In genomic region chr3:127990051-127990450, GRCh38 we compare ENCODE assay signal across 33 cellular contexts.
"Had no signal": no experiment of that assay in that cellular context is flagged by ENCODE, and none has a peak within 500 bp of the region (broad histone marks: within the 10 kb centered on the region; RNA-seq: fewer than 3 reads in every experiment).

No MANE protein-coding gene starts in this region.

- H3K36me3 Mint-ChIP-seq: activated naive CD4-positive, alpha-beta T cell treated with anti-CD3 and anti-CD28 coated beads, Interleukin-2, amount 50 U/mL, for 72 hours; brain; IgD-negative memory B cell; T-cell had no signal

- H3K4me3 ChIP-seq: adrenal gland, PC-9 had no signal

- H3K27ac Mint-ChIP-seq: activated CD4-positive, alpha-beta T cell treated with anti-CD3 and anti-CD28 coated beads for 36 hours; activated CD4-positive, alpha-beta T cell treated with anti-CD3 and anti-CD28 coated beads, Interleukin-2, amount 10 ng/mL, durations not matched to agents 7 days and 5 days; activated CD8-positive, alpha-beta T cell treated with anti-CD3 and anti-CD28 coated beads, Interleukin-2, amount 10 ng/mL, durations not matched to agents 7 days and 5 days; activated naive CD4-positive, alpha-beta T cell treated with anti-CD3 and anti-CD28 coated beads for 36 hours; activated naive CD4-positive, alpha-beta T cell treated with anti-CD3 and anti-CD28 coated beads, Interleukin-2, amount 50 U/mL, for 72 hours; activated T-helper 1 cell treated with anti-CD3 and anti-CD28 coated beads, Interleukin-12 subunit alpha, Interleukin-12 subunit beta, Interleukin-2, Interleukin-4 antibody, amounts not matched to agents 30 ng/mL and 10 ng/mL and 1 ng/mL, durations not matched to agents 14 hours and 24 hours and 36 hours; IgD-negative memory B cell; T-cell; T-helper 17 cell had no signal

- H3K27ac ChIP-seq: adrenal gland, PC-9, WERI-Rb-1 had no signal

- H3K9me3 ChIP-seq: adrenal gland had no signal

- H3K27me3 Mint-ChIP-seq: activated CD4-positive, alpha-beta T cell treated with anti-CD3 and anti-CD28 coated beads for 36 hours; activated CD4-positive, alpha-beta T cell treated with anti-CD3 and anti-CD28 coated beads, Interleukin-2, amount 10 ng/mL, durations not matched to agents 7 days and 5 days had no signal

- H3K9me3 Mint-ChIP-seq: activated CD4-positive, alpha-beta T cell treated with anti-CD3 and anti-CD28 coated beads, Interleukin-2, amount 10 ng/mL, durations not matched to agents 7 days and 5 days; activated naive CD4-positive, alpha-beta T cell treated with anti-CD3 and anti-CD28 coated beads for 36 hours; activated naive CD4-positive, alpha-beta T cell treated with anti-CD3 and anti-CD28 coated beads, Interleukin-2, amount 50 U/mL, for 72 hours; activated T-cell treated with anti-CD3 and anti-CD28 coated beads, Interleukin-2, amount 50 U/mL, for 4 hours; activated T-helper 1 cell treated with anti-CD3 and anti-CD28 coated beads, Interleukin-12 subunit alpha, Interleukin-12 subunit beta, Interleukin-2, Interleukin-4 antibody, amounts not matched to agents 30 ng/mL and 10 ng/mL and 1 ng/mL, durations not matched to agents 14 hours and 24 hours and 36 hours; IgD-negative memory B cell; T-cell had no signal

- H2AFZ ChIP-seq: PC-9 had no signal

- H3K4me1 Mint-ChIP-seq: activated CD4-positive, alpha-beta T cell treated with anti-CD3 and anti-CD28 coated beads for 36 hours; activated CD4-positive, alpha-beta T cell treated with anti-CD3 and anti-CD28 coated beads, Interleukin-2, amount 10 ng/mL, durations not matched to agents 7 days and 5 days; IgD-negative memory B cell; T-cell; T-helper 17 cell had no signal

- DNase-seq: activated CD4-positive, alpha-beta T cell treated with anti-CD3 and anti-CD28 coated beads for 36 hours; activated CD4-positive, alpha-beta T cell treated with anti-CD3 and anti-CD28 coated beads, Interleukin-2, amount 10 ng/mL, durations not matched to agents 7 days and 5 days; activated CD4-positive, alpha-beta T cell treated with anti-CD3 and anti-CD28 coated beads, Interleukin-2, amount 50 U/mL, for 48 hours; activated CD8-positive, alpha-beta memory T cell treated with anti-CD3 and anti-CD28 coated beads, Interleukin-2, amount 50 U/mL, for 4 hours; activated CD8-positive, alpha-beta T cell treated with anti-CD3 and anti-CD28 coated beads, Interleukin-2, amount 10 ng/mL, durations not matched to agents 7 days and 5 days; activated gamma-delta T cell treated with Interleukin-2 at 50 U/mL for 16 hours; activated naive CD4-positive, alpha-beta T cell treated with anti-CD3 and anti-CD28 coated beads for 36 hours; activated T-cell treated with anti-CD3 and anti-CD28 coated beads for 4 hours; activated T-cell treated with anti-CD3 and anti-CD28 coated beads, Interleukin-2, amount 50 U/mL, for 4 hours; caudate nucleus; Karpas-422; KBM-7; NCI-H1105; NCI-H1417 treated with DMSO at 0.1 percent for 48 hours; NCI-H187 treated with DMSO at 0.1 percent for 48 hours; NCI-H2081; NCI-H226; NCI-H446 treated with DMSO at 0.1 percent for 48 hours; NCI-H526; NCI-H748 treated with DMSO at 0.1 percent for 48 hours; PC-9; SHP77 treated with DMSO at 0.1 percent for 48 hours; T-cell; T-helper 17 cell; T-helper 9 cell; WERI-Rb-1 had no signal

- H3K4me3 Mint-ChIP-seq: activated CD4-positive, alpha-beta T cell treated with anti-CD3 and anti-CD28 coated beads for 36 hours; activated CD4-positive, alpha-beta T cell treated with anti-CD3 and anti-CD28 coated beads, Interleukin-2, amount 10 ng/mL, durations not matched to agents 7 days and 5 days; activated CD8-positive, alpha-beta T cell treated with anti-CD3 and anti-CD28 coated beads, Interleukin-2, amount 10 ng/mL, durations not matched to agents 7 days and 5 days; activated naive CD4-positive, alpha-beta T cell treated with anti-CD3 and anti-CD28 coated beads for 36 hours; activated T-cell treated with anti-CD3 and anti-CD28 coated beads, Interleukin-2, amount 50 U/mL, for 4 hours; activated T-helper 1 cell treated with anti-CD3 and anti-CD28 coated beads, Interleukin-12 subunit alpha, Interleukin-12 subunit beta, Interleukin-2, Interleukin-4 antibody, amounts not matched to agents 30 ng/mL and 10 ng/mL and 1 ng/mL, durations not matched to agents 14 hours and 24 hours and 36 hours; brain; IgD-negative memory B cell; T-cell; T-helper 17 cell had no signal

- H3K4me1 ChIP-seq: adrenal gland had no signal

- H3K27me3 ChIP-seq: adrenal gland had no signal

- ATAC-seq: activated CD4-positive, alpha-beta T cell treated with anti-CD3 and anti-CD28 coated beads for 36 hours; activated CD4-positive, CD25-positive, alpha-beta regulatory T cell treated with anti-CD3 and anti-CD28 coated beads, Interleukin-2, amount 50 U/mL, for 24 hours; activated CD8-positive, alpha-beta T cell treated with anti-CD3 and anti-CD28 coated beads, Interleukin-2, amount 10 ng/mL, durations not matched to agents 7 days and 5 days; activated naive CD4-positive, alpha-beta T cell treated with anti-CD3 and anti-CD28 coated beads, Interleukin-2, amount 50 U/mL, for 72 hours; activated T-cell treated with anti-CD3 and anti-CD28 coated beads, Interleukin-2, amount 50 U/mL, for 4 hours; SK-N-SH treated with all-trans-retinoic acid at 6 μM for 48 hours; T-cell; T-helper 17 cell had no signal

- H3K36me3 ChIP-seq: adrenal gland, WERI-Rb-1 had no signal
